Comparison of ENCODE assay signal across 2 cellular contexts in genomic region chr17:74748529-74749261, GRCh38.
A peak's percentile ranks its signal among the peaks of the same experiment; 100 is the strongest.
TF ChIP-seq lines count a peak whose summit lies in the region.

Gene NHERF1, plus strand, starts transcription at chr17:74748628. Its CDS starts 219 bp downstream, at chr17:74748847.

TF ChIP-seq in GM23338, 12 proteins besides CTCF, POLR2A, EP300 and RAD21:
- TF ChIP-seq REST (IDR thresholded peaks at IDR 0.05; ENCODE audit: unreplicated experiment) (peak; percentile 17), STAT1 (IDR thresholded peaks at IDR 0.05; ENCODE audit: unreplicated experiment) (no peak), EZH2phosphoT487 (IDR thresholded peaks at IDR 0.05; ENCODE audit: unreplicated experiment) (no peak), ZNF331 (CRISPR knock-in tag; IDR thresholded peaks at IDR 0.05; ENCODE audit: low read depth) (no peak), ETS1 (IDR thresholded peaks at IDR 0.05) (0 out of 2 replicates have a peak, but pooled peaks have one; percentile 18), POLR2AphosphoS5 (IDR thresholded peaks at IDR 0.05; ENCODE audit: low read depth) (peak; percentile 98)

TF ChIP-seq in SK-N-SH treated with all-trans-retinoic acid at 6 μM for 48 hours, 23 proteins besides CTCF, POLR2A, EP300 and RAD21 (continued from another document):
- TF ChIP-seq PATZ1 (CRISPR knock-in tag; IDR thresholded peaks at IDR 0.05; ENCODE audit: borderline replicate concordance) = no peak
- no peak for TF ChIP-seq PPARA (CRISPR knock-in tag; IDR thresholded peaks at IDR 0.05; ENCODE audit: borderline replicate concordance)
- no peak for TF ChIP-seq ZNF8 (CRISPR knock-in tag; IDR thresholded peaks at IDR 0.05)
TF ChIP-seq in SK-N-SH treated with all-trans-retinoic acid at 6 μM for 48 hours: peak in this region for 0.
